Comparison of ENCODE assay signal across 23 cellular contexts in genomic region chr12:27101290-27101689, GRCh38. TPM values are rescaled to one million over a fixed set of nuclear protein-coding genes. Genes with fewer than 3 reads are reported as not detected.
"Had no signal": no experiment of that assay in that cellular context is flagged by ENCODE, and none has a peak within 500 bp of the region (broad histone marks: within the 10 kb centered on the region; RNA-seq: fewer than 3 reads in every experiment).

No MANE protein-coding gene starts in this region.

- H3K9me3 ChIP-seq: adrenal gland, gastroesophageal sphincter, heart left ventricle, left ventricle myocardium inferior, spleen, thoracic aorta, upper lobe of left lung had no signal

- H3K4me3 ChIP-seq: adrenal gland, gastroesophageal sphincter, heart left ventricle, left ventricle myocardium inferior, spleen, thoracic aorta, upper lobe of left lung had no signal

- H3K27ac ChIP-seq: adrenal gland, gastroesophageal sphincter, heart left ventricle, left ventricle myocardium inferior, spleen, thoracic aorta, upper lobe of left lung had no signal

- DNase-seq: activated CD4-positive, alpha-beta T cell treated with anti-CD3 and anti-CD28 coated beads for 36 hours; activated CD4-positive, alpha-beta T cell treated with anti-CD3 and anti-CD28 coated beads, Interleukin-2, amount 50 U/mL, for 48 hours; activated gamma-delta T cell; adrenal gland; caudate nucleus; heart left ventricle; left ventricle myocardium inferior; occipital lobe; posterior cingulate gyrus; spleen; stimulated activated CD4-positive, alpha-beta T cell treated with anti-CD3 and anti-CD28 coated beads, Interleukin-4, amount 100 ng/mL, for 4 hours had no signal

- H3K4me1 ChIP-seq: adrenal gland, gastroesophageal sphincter, heart left ventricle, left ventricle myocardium inferior, spleen, upper lobe of left lung had no signal

- FAIRE-seq: colon had no signal

- ATAC-seq: activated CD4-positive, alpha-beta T cell treated with anti-CD3 and anti-CD28 coated beads for 36 hours; esophagus mucosa; gastroesophageal sphincter; heart left ventricle; stimulated activated memory B cell treated with anti-CD40 and anti-IgM and Interleukin-4, amounts not matched to agents 10 μg/mL and 1 μg/mL and 100 μg/mL, for 72 hours; WTC11 had no signal

- H3K27me3 ChIP-seq: adrenal gland, gastroesophageal sphincter, heart left ventricle, spleen, upper lobe of left lung had no signal

- H3K36me3 ChIP-seq: adrenal gland, gastroesophageal sphincter, heart left ventricle, left ventricle myocardium inferior, spleen, thoracic aorta, upper lobe of left lung had no signal

RNA-seq across cellular contexts. Expression of gene C12orf71, which starts 18.9 kb away (rescaled TPM):
- total RNA-seq: activated CD4-positive, alpha-beta T cell treated with anti-CD3 and anti-CD28 coated beads for 36 hours; activated naive CD4-positive, alpha-beta T cell treated with anti-CD3 and anti-CD28 coated beads, Interleukin-2, amount 50 U/mL, for 72 hours; adrenal gland; esophagus mucosa; gastroesophageal sphincter; heart left ventricle; kidney epithelial cell; left ventricle myocardium inferior; mononuclear cell; occipital lobe; renal cortical epithelial cell; spleen; thoracic aorta; upper lobe of left lung; WTC11 had no signal
- polyA plus RNA-seq: adrenal gland, heart left ventricle, neural cell, spleen had no signal
